In genomic region chrX:110944793-110945466, GRCh38 we compare ENCODE assay signal across 14 cellular contexts.
DNase-seq lines count a peak whose midpoint lies in the region; TF ChIP-seq lines count a peak whose summit lies in the region.
"Had no signal": no experiment of that assay in that cellular context is flagged by ENCODE, and none has a peak within 500 bp of the region (broad histone marks: within the 10 kb centered on the region; RNA-seq: fewer than 3 reads in every experiment).

No MANE protein-coding gene starts in this region.

- H3K9ac ChIP-seq in endodermal cell (ENCODE audit: extremely low read depth, low read length, poor library complexity, severe bottlenecking): no peak overlapping the region

- DNase-seq in AG20443 (ENCODE audit: low spot score) (peak; percentile 3), NCI-H1105 treated with DMSO at 0.1 percent for 48 hours (lab: John Stamatoyannopoulos, UW) (peak; percentile 57), endodermal cell (peak; percentile 76), cerebellar nuclear complex (lab: John Stamatoyannopoulos, UW) (no peak), NK-92 (lab: John Stamatoyannopoulos, UW; ENCODE audit: unreplicated experiment) (no peak)
- DNase-seq in activated CD4-positive, alpha-beta T cell treated with anti-CD3 and anti-CD28 coated beads, Interleukin-2, amount 50 U/mL, for 48 hours: no peak
- DNase-seq in activated naive CD8-positive, alpha-beta T cell treated with anti-CD3 and anti-CD28 coated beads for 36 hours: no peak
- DNase-seq: activated CD4-positive, alpha-beta T cell treated with anti-CD3 and anti-CD28 coated beads for 48 hours; GF-D8; natural killer cell; SJCRH30; stimulated activated CD4-positive, alpha-beta T cell treated with anti-CD3 and anti-CD28 coated beads, Interleukin-1b, Interleukin-23, amount 100 ng/mL, for 48 hours had no signal

- peaks cover 74% of the 10 kb centered on the region for H3K27me3 Mint-ChIP-seq in endodermal cell (ENCODE audit: insufficient read depth)
- H3K27me3 Mint-ChIP-seq in nephron (ENCODE audit: low read depth): peaks cover 67% of the 10 kb centered on the region
- peaks cover 35% of the 10 kb centered on the region for H3K27me3 Mint-ChIP-seq in activated naive CD8-positive, alpha-beta T cell treated with anti-CD3 and anti-CD28 coated beads for 36 hours

- no peaks in the 10 kb centered on the region for H3K36me3 ChIP-seq in endodermal cell (ENCODE audit: control insufficient read depth, insufficient read depth, low read length)
- H3K36me3 ChIP-seq: SJCRH30 had no signal

- no peak for TF ChIP-seq CTCF in endodermal cell (conservative IDR thresholded peaks at IDR 0.05)
- TF ChIP-seq CTCF in nephron (IDR thresholded peaks at IDR 0.05; ENCODE audit: unreplicated experiment in 3 of 3): no peak

- H3K9me3 ChIP-seq in endodermal cell (ENCODE audit: control insufficient read depth, low read length): no peaks in the 10 kb centered on the region
- H3K9me3 ChIP-seq: SJCRH30 had no signal

- WGBS in endodermal cell (ENCODE audit: insufficient coverage in 1 of 2, insufficient read length in 1 of 2), 2 experiments: 12 to 83% methylated on average over 1 to 12 of the region's 19 CpGs

- peak overlapping the region; percentile 49 for H3K27ac ChIP-seq in endodermal cell (ENCODE audit: low read depth, low read length)
- H3K27ac ChIP-seq: SJCRH30 had no signal

- H3K36me3 Mint-ChIP-seq in endodermal cell (ENCODE audit: low read depth) (no peaks in the 10 kb centered on the region), nephron (ENCODE audit: low read depth) (no peaks in the 10 kb centered on the region)
- H3K36me3 Mint-ChIP-seq in activated naive CD8-positive, alpha-beta T cell treated with anti-CD3 and anti-CD28 coated beads for 36 hours: no peaks in the 10 kb centered on the region
- H3K36me3 Mint-ChIP-seq: IgD-negative memory B cell, natural killer cell had no signal

- H3K4me3 ChIP-seq in endodermal cell (ENCODE audit: low read length): peak overlapping the region; percentile 45
- H3K4me3 ChIP-seq: SJCRH30 had no signal

- H3K27ac Mint-ChIP-seq in endodermal cell (no peak overlapping the region), nephron (peak overlapping the region in 2 of 3 experiments; percentile 8 to 45)
- no peak overlapping the region for H3K27ac Mint-ChIP-seq in activated naive CD8-positive, alpha-beta T cell treated with anti-CD3 and anti-CD28 coated beads for 36 hours
- H3K27ac Mint-ChIP-seq: IgD-negative memory B cell, natural killer cell had no signal

- H3K9me3 Mint-ChIP-seq in endodermal cell (no peaks in the 10 kb centered on the region), nephron (no peaks in the 10 kb centered on the region)
- no peaks in the 10 kb centered on the region for H3K9me3 Mint-ChIP-seq in activated naive CD8-positive, alpha-beta T cell treated with anti-CD3 and anti-CD28 coated beads for 36 hours
- H3K9me3 Mint-ChIP-seq: natural killer cell had no signal

- H3K4me1 Mint-ChIP-seq in endodermal cell (peaks cover 6% of the 10 kb centered on the region), nephron (peaks cover 14% of the 10 kb centered on the region)
- no peaks in the 10 kb centered on the region for H3K4me1 Mint-ChIP-seq in activated naive CD8-positive, alpha-beta T cell treated with anti-CD3 and anti-CD28 coated beads for 36 hours
- H3K4me1 Mint-ChIP-seq: IgD-negative memory B cell, natural killer cell had no signal

- H3K4me3 Mint-ChIP-seq in endodermal cell: peak overlapping the region; percentile 55
- H3K4me3 Mint-ChIP-seq in nephron: peak overlapping the region; percentile 78 to 87 (median 85)
- H3K4me3 Mint-ChIP-seq in activated naive CD8-positive, alpha-beta T cell treated with anti-CD3 and anti-CD28 coated beads for 36 hours: no peak overlapping the region
- H3K4me3 Mint-ChIP-seq: IgD-negative memory B cell, natural killer cell had no signal

- peaks cover 43% of the 10 kb centered on the region for H3K27me3 ChIP-seq in endodermal cell (ENCODE audit: control insufficient read depth, insufficient read depth, low read length, poor library complexity, severe bottlenecking)

- H3K4me1 ChIP-seq in endodermal cell (ENCODE audit: control insufficient read depth, insufficient read depth, low read length): no peaks in the 10 kb centered on the region
- H3K4me1 ChIP-seq: SJCRH30 had no signal

Comparison
In these comparisons a context has a peak if more than half of its experiments do, and no peak if none do; other contexts are left out.
1. DNase-seq: peak in AG20443 (single experiment), NCI-H1105 treated with DMSO at 0.1 percent for 48 hours (single experiment) and endodermal cell (single experiment); none in cerebellar nuclear complex (0 of 2), activated CD4-positive, alpha-beta T cell treated with anti-CD3 and anti-CD28 coated beads, Interleukin-2, amount 50 U/mL, for 48 hours (0 of 2), activated naive CD8-positive, alpha-beta T cell treated with anti-CD3 and anti-CD28 coated beads for 36 hours (single experiment) and NK-92 (single experiment).
2. H3K27ac Mint-ChIP-seq: peak in nephron (2 of 3); none in endodermal cell (single experiment) and activated naive CD8-positive, alpha-beta T cell treated with anti-CD3 and anti-CD28 coated beads for 36 hours (single experiment).